ENCODE assay signal across 10 cellular contexts in genomic region chr17:39756376-39757079, GRCh38. TPM values are rescaled to one million over a fixed set of nuclear protein-coding genes. Genes with fewer than 3 reads are reported as not detected.
A peak's percentile ranks its signal among the peaks of the same experiment; 100 is the strongest.
DNase-seq lines count a peak whose midpoint lies in the region; ATAC-seq and TF ChIP-seq lines count a peak whose summit lies in the region.
"Had no signal": no experiment of that assay in that cellular context is flagged by ENCODE, and none has a peak within 500 bp of the region (broad histone marks: within the 10 kb centered on the region; RNA-seq: fewer than 3 reads in every experiment).

No MANE protein-coding gene starts in this region.

- H3K4me3 Mint-ChIP-seq in Calu3 (ENCODE audit: low read depth, unreplicated experiment) = peak overlapping the region; percentile 63
- no peak overlapping the region for H3K4me3 Mint-ChIP-seq in activated T-helper 2 cell treated with anti-CD3 and anti-CD28 coated beads, Interferon-gamma antibody, Interleukin-2, Interleukin-4, amounts not matched to agents 10 μg/mL and 5 μg/mL and 100 μg/mL, durations not matched to agents 14 hours and 24 hours and 36 hours (ENCODE audit: low read depth)
- H3K4me3 Mint-ChIP-seq in nephron = peak overlapping the region in 1 of 3 experiments; percentile 74

- H3K27ac Mint-ChIP-seq in Calu3 (ENCODE audit: unreplicated experiment) = peak overlapping the region; percentile 1
- peak overlapping the region; percentile 75 for H3K27ac Mint-ChIP-seq in activated T-helper 2 cell treated with anti-CD3 and anti-CD28 coated beads, Interferon-gamma antibody, Interleukin-2, Interleukin-4, amounts not matched to agents 10 μg/mL and 5 μg/mL and 100 μg/mL, durations not matched to agents 14 hours and 24 hours and 36 hours
- peak overlapping the region in 2 of 3 experiments; percentile 48 to 50 for H3K27ac Mint-ChIP-seq in nephron

- H3K9me3 Mint-ChIP-seq in Calu3 (ENCODE audit: low read depth, unreplicated experiment) (no peaks in the 10 kb centered on the region), nephron (no peaks in the 10 kb centered on the region)
- H3K9me3 Mint-ChIP-seq in activated T-helper 2 cell treated with anti-CD3 and anti-CD28 coated beads, Interferon-gamma antibody, Interleukin-2, Interleukin-4, amounts not matched to agents 10 μg/mL and 5 μg/mL and 100 μg/mL, durations not matched to agents 14 hours and 24 hours and 36 hours = no peaks in the 10 kb centered on the region

- CTCF ChIA-PET in Calu3 (lab: Charles Lee) = interaction anchor here (0.6 to 161.2 kb wide), 31 partner anchors 29 to 475 kb away, joined by 3 to 42089 read pairs (median 54); partner anchors contain the start of genes ERBB2, GRB7, GSDMA and IKZF3

- no peak for ATAC-seq in GM19395 (IDR thresholded peaks at IDR 0.05; ENCODE audit: unreplicated experiment)

- H3K36me3 Mint-ChIP-seq in Calu3 (ENCODE audit: insufficient read depth, unreplicated experiment) = peaks cover 50% of the 10 kb centered on the region
- H3K36me3 Mint-ChIP-seq in activated T-helper 2 cell treated with anti-CD3 and anti-CD28 coated beads, Interferon-gamma antibody, Interleukin-2, Interleukin-4, amounts not matched to agents 10 μg/mL and 5 μg/mL and 100 μg/mL, durations not matched to agents 14 hours and 24 hours and 36 hours (ENCODE audit: low read depth) = peaks cover 21% of the 10 kb centered on the region
- H3K36me3 Mint-ChIP-seq in nephron (ENCODE audit: low read depth) = no peaks in the 10 kb centered on the region

- no peak for TF ChIP-seq CTCF in Calu3 (IDR thresholded peaks at IDR 0.05; ENCODE audit: unreplicated experiment)
- no peak for TF ChIP-seq CTCF in nephron (IDR thresholded peaks at IDR 0.05; ENCODE audit: unreplicated experiment in 3 of 3)

- no peak overlapping the region for H3K4me3 ChIP-seq in Jurkat, Clone E6-1 (ENCODE audit: low read length)

- peaks cover 37% of the 10 kb centered on the region for H3K27me3 Mint-ChIP-seq in Calu3 (ENCODE audit: unreplicated experiment)
- no peaks in the 10 kb centered on the region for H3K27me3 Mint-ChIP-seq in activated T-helper 2 cell treated with anti-CD3 and anti-CD28 coated beads, Interferon-gamma antibody, Interleukin-2, Interleukin-4, amounts not matched to agents 10 μg/mL and 5 μg/mL and 100 μg/mL, durations not matched to agents 14 hours and 24 hours and 36 hours (ENCODE audit: low read depth)
- peaks cover 47% of the 10 kb centered on the region for H3K27me3 Mint-ChIP-seq in nephron (ENCODE audit: low read depth)

- DNase-seq in Calu3 (no peak), NCI-H446 (lab: John Stamatoyannopoulos, UW) (no peak), hypothalamus (lab: John Stamatoyannopoulos, UW) (no peak), amygdala (lab: John Stamatoyannopoulos, UW) (no peak)
- peak; percentile 59 for DNase-seq in Jurkat, Clone E6-1 (ENCODE audit: low read depth, low spot score)
- no peak for DNase-seq in activated T-helper 2 cell treated with anti-CD3 and anti-CD28 coated beads, Interferon-gamma antibody, Interleukin-2, Interleukin-4, amounts not matched to agents 10 μg/mL and 5 μg/mL and 100 μg/mL, durations not matched to agents 14 hours and 24 hours and 36 hours (ENCODE audit: low spot score)
- DNase-seq: dermis blood vessel endothelial cell, foreskin fibroblast had no signal

- no TSS peak for BruUV-seq in Calu3 (replicated peaks; lab: Mats Ljungman, UMichigan)

- intact Hi-C loops in Calu3 (cut with micrococcal nuclease; ENCODE audit: unreplicated experiment) = no loop called here
- intact Hi-C loops in activated T-helper 2 cell treated with anti-CD3 and anti-CD28 coated beads, Interferon-gamma antibody, Interleukin-2, Interleukin-4, amounts not matched to agents 10 μg/mL and 5 μg/mL and 100 μg/mL, durations not matched to agents 14 hours and 24 hours and 36 hours (cut with micrococcal nuclease) = no loop called here

- H3K4me1 Mint-ChIP-seq in Calu3 (ENCODE audit: low read depth, unreplicated experiment) (peaks cover 38% of the 10 kb centered on the region), nephron (peaks cover 18% of the 10 kb centered on the region)
- H3K4me1 Mint-ChIP-seq in activated T-helper 2 cell treated with anti-CD3 and anti-CD28 coated beads, Interferon-gamma antibody, Interleukin-2, Interleukin-4, amounts not matched to agents 10 μg/mL and 5 μg/mL and 100 μg/mL, durations not matched to agents 14 hours and 24 hours and 36 hours (ENCODE audit: low read depth) = peaks cover 53% of the 10 kb centered on the region

RNA-seq across cellular contexts. Expression of gene GRB7, which starts 18.8 kb away (rescaled TPM):
- 2,531 and 2,746 TPM in 2 replicates for total RNA-seq in Calu3 (2022)
- polyA plus RNA-seq in Jurkat, Clone E6-1 (2012; ENCODE audit: insufficient read depth, insufficient read length) = not detected
- 0.39 and 0.74 TPM in 2 replicates for total RNA-seq in activated T-helper 2 cell treated with anti-CD3 and anti-CD28 coated beads, Interferon-gamma antibody, Interleukin-2, Interleukin-4, amounts not matched to agents 10 μg/mL and 5 μg/mL and 100 μg/mL, durations not matched to agents 14 hours and 24 hours and 36 hours

RNA-seq across cellular contexts. Expression of gene MIEN1, which starts 26.2 kb away (rescaled TPM):
- total RNA-seq in Calu3 (2022) = 2,121 and 2,217 TPM in 2 replicates
- polyA plus RNA-seq in Jurkat, Clone E6-1 (2012; ENCODE audit: insufficient read depth, insufficient read length) = 93.5 TPM
- 36.2 and 38.8 TPM in 2 replicates for total RNA-seq in activated T-helper 2 cell treated with anti-CD3 and anti-CD28 coated beads, Interferon-gamma antibody, Interleukin-2, Interleukin-4, amounts not matched to agents 10 μg/mL and 5 μg/mL and 100 μg/mL, durations not matched to agents 14 hours and 24 hours and 36 hours

RNA-seq across cellular contexts. Expression of gene ERBB2, which starts 56.7 kb away (rescaled TPM):
- total RNA-seq in Calu3 (2022) = 4,829 and 4,830 TPM in 2 replicates
- polyA plus RNA-seq in Jurkat, Clone E6-1 (2012; ENCODE audit: insufficient read depth, insufficient read length) = 1.7 TPM
- total RNA-seq in activated T-helper 2 cell treated with anti-CD3 and anti-CD28 coated beads, Interferon-gamma antibody, Interleukin-2, Interleukin-4, amounts not matched to agents 10 μg/mL and 5 μg/mL and 100 μg/mL, durations not matched to agents 14 hours and 24 hours and 36 hours = 4.0 and 4.1 TPM in 2 replicates

Comparison
In these comparisons a context has a peak if more than half of its experiments do, and no peak if none do; other contexts are left out.
1. H3K27ac Mint-ChIP-seq: peak in every context shown above with its lines; median percentile 75 in activated T-helper 2 cell treated with anti-CD3 and anti-CD28 coated beads, Interferon-gamma antibody, Interleukin-2, Interleukin-4, amounts not matched to agents 10 μg/mL and 5 μg/mL and 100 μg/mL, durations not matched to agents 14 hours and 24 hours and 36 hours; 49 in nephron; 1 in Calu3.
2. RNA of gene GRB7, which starts 18.8 kb away (total RNA-seq): 2,531 to 2,746 TPM in Calu3; 0.39 to 0.74 TPM in activated T-helper 2 cell treated with anti-CD3 and anti-CD28 coated beads, Interferon-gamma antibody, Interleukin-2, Interleukin-4, amounts not matched to agents 10 μg/mL and 5 μg/mL and 100 μg/mL, durations not matched to agents 14 hours and 24 hours and 36 hours; every median in the first group is over 1,000 times any median in the second.
3. RNA of gene MIEN1, which starts 26.2 kb away (total RNA-seq): 2,121 to 2,217 TPM in Calu3; 36.2 to 38.8 TPM in activated T-helper 2 cell treated with anti-CD3 and anti-CD28 coated beads, Interferon-gamma antibody, Interleukin-2, Interleukin-4, amounts not matched to agents 10 μg/mL and 5 μg/mL and 100 μg/mL, durations not matched to agents 14 hours and 24 hours and 36 hours; every median in the first group is over 10 times any median in the second.
4. RNA of gene ERBB2, which starts 56.7 kb away (total RNA-seq): 4,829 to 4,830 TPM in Calu3; 4.0 to 4.1 TPM in activated T-helper 2 cell treated with anti-CD3 and anti-CD28 coated beads, Interferon-gamma antibody, Interleukin-2, Interleukin-4, amounts not matched to agents 10 μg/mL and 5 μg/mL and 100 μg/mL, durations not matched to agents 14 hours and 24 hours and 36 hours; every median in the first group is over 100 times any median in the second.